Comparison of ENCODE assay signal across 15 cellular contexts in the genomic region with DNA sequence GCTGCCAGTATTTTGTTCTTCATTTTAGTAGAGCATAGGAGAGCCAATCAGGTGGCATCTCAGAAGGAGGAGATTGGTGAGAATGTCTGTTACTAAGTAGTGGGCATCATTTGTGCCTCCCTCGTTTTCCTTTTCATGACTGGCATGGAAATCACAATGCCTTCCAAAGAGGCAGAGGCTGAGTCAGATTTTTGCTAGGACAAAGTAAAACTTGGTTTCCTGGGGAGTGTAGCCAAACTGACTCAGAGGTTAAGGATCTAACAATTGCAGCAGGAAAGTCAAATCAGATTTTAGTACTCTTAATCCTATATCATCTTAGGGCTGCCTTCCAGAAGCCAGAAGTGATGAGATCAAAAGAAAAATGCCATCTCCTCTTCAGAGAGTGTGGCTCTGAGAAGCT.
DNase-seq lines count a peak whose midpoint lies in the region; ATAC-seq, FAIRE-seq and TF ChIP-seq lines count a peak whose summit lies in the region.
"Had no signal": no experiment of that assay in that cellular context is flagged by ENCODE, and none has a peak within 500 bp of the region (broad histone marks: within the 10 kb centered on the region; RNA-seq: fewer than 3 reads in every experiment).

No MANE protein-coding gene starts in this region.

- ATAC-seq in HepG2 (no peak), GM18870 (IDR thresholded peaks at IDR 0.05; ENCODE audit: unreplicated experiment) (no peak)
- ATAC-seq: upper lobe of right lung had no signal

- DNase-seq in AG08396 (ENCODE audit: low spot score) (peak; percentile 52), LoVo (ENCODE audit: low spot score) (peak; percentile 12), choroid plexus epithelial cell (ENCODE audit: low read depth) (peak; percentile 16), medulla oblongata (ENCODE audit: extremely low spot score) (peak; percentile 9), HepG2 (ENCODE audit: low spot score) (no peak), PC-9 (no peak), HuH-7.5 (ENCODE audit: low spot score) (no peak)
- DNase-seq: activated naive CD4-positive, alpha-beta T cell treated with anti-CD3 and anti-CD28 coated beads, Interleukin-2, amount 10 ng/mL, durations not matched to agents 7 days and 5 days; DMS79 treated with DMSO at 0.1 percent for 48 hours; left ventricle myocardium superior; NCI-H1694; SHP77; upper lobe of right lung had no signal

- H4K20me1 ChIP-seq in HepG2 (ENCODE audit: insufficient read depth, low read length) (no peaks in the 10 kb centered on the region), PC-9 (ENCODE audit: insufficient read depth) (no peaks in the 10 kb centered on the region)

- no peaks in the 10 kb centered on the region for H3F3A ChIP-seq in PC-9 (ENCODE audit: insufficient read depth, low read depth)

- no peak for TF ChIP-seq RAD21 in HepG2 (CRISPR knock-in tag; IDR thresholded peaks at IDR 0.05)

- TF ChIP-seq CTCF in choroid plexus epithelial cell (conservative IDR thresholded peaks at IDR 0.05; ENCODE audit: low read depth, low read length) (no peak), HepG2 (CRISPR knock-in tag; IDR thresholded peaks at IDR 0.05) (no peak), PC-9 (conservative IDR thresholded peaks at IDR 0.05) (no peak)

- BruUV-seq in HepG2 (replicated peaks; lab: Mats Ljungman, UMichigan) (no TSS peak), PC-9 (replicated peaks; lab: Mats Ljungman, UMichigan) (no TSS peak)

- no peaks in the 10 kb centered on the region for H3K4me1 ChIP-seq in HepG2 (ENCODE audit: insufficient read depth, low read length)
- H3K4me1 ChIP-seq in PC-9 (replicated peaks; ENCODE audit: insufficient read depth) = no peaks in the 10 kb centered on the region

- no peaks in the 10 kb centered on the region for H3K36me3 ChIP-seq in HepG2 (replicated peaks in 1 of 2; ENCODE audit: control insufficient read depth in 1 of 2, insufficient read depth in 2 of 2, low read length in 2 of 2)
- H3K36me3 ChIP-seq in PC-9 (ENCODE audit: low read depth) = no peaks in the 10 kb centered on the region
- H3K36me3 ChIP-seq: neural progenitor cell, upper lobe of right lung had no signal

- CTCF ChIA-PET in HepG2 (lab: Yijun Ruan, JAX; ENCODE audit: low intra/inter-chr PET ratio, low total read pairs) (no interaction called here), PC-9 (lab: Charles Lee) (no interaction called here)

- FAIRE-seq in HepG2 (lab: Jason Lieb, UNC) = no peak

- peaks cover 0 to 5% of the 10 kb centered on the region in 2 experiments; a peak in 1 of 5 replicates for H3K27me3 ChIP-seq in HepG2 (ENCODE audit: control insufficient read depth in 1 of 2, insufficient read depth in 2 of 2, low read length in 2 of 2)
- H3K27me3 ChIP-seq in PC-9 (ENCODE audit: insufficient read depth, low read depth) = peaks cover 7% of the 10 kb centered on the region; the same call in 1 of the 2 replicates
- H3K27me3 ChIP-seq: neural progenitor cell, upper lobe of right lung had no signal

- H3K9me3 ChIP-seq in HepG2 (ENCODE audit: low read length) (no peaks in the 10 kb centered on the region), PC-9 (ENCODE audit: insufficient read depth, low read depth) (no peaks in the 10 kb centered on the region)
- H3K9me3 ChIP-seq: upper lobe of right lung had no signal

- no peak for TF ChIP-seq POLR2A in HepG2 (IDR thresholded peaks at IDR 0.05; ENCODE audit: insufficient read depth in 1 of 2, low read depth in 2 of 2, low read length in 2 of 2)

- TF ChIP-seq EP300 in HepG2 (IDR thresholded peaks at IDR 0.05; ENCODE audit: low read depth in 2 of 2, low read length in 2 of 2) (no peak), HepG2 (CRISPR knock-in tag; IDR thresholded peaks at IDR 0.05; ENCODE audit: borderline replicate concordance) (no peak)

- H2AFZ ChIP-seq in HepG2 (ENCODE audit: low read length) (no peak overlapping the region), PC-9 (no peak overlapping the region)

- H3K4me2 ChIP-seq in HepG2 (ENCODE audit: low read depth, low read length) = no peak overlapping the region
- H3K4me2 ChIP-seq in PC-9 = no peak overlapping the region
- H3K4me2 ChIP-seq: neural progenitor cell had no signal

- H3K27ac ChIP-seq in HepG2 (ENCODE audit: extremely low read length, insufficient read depth, low read length) (no peak overlapping the region), PC-9 (no peak overlapping the region)
- H3K27ac ChIP-seq: neural progenitor cell, upper lobe of right lung had no signal

- no peak overlapping the region for H3K9ac ChIP-seq in HepG2 (ENCODE audit: insufficient read depth, low read depth, low read length)
- H3K9ac ChIP-seq: neural progenitor cell had no signal

- WGBS in HepG2 (ENCODE audit: low lambda C conversion rate) = 4% methylated on average over 1 of the region's 1 CpG

- H3K9me2 ChIP-seq in PC-9 (ENCODE audit: insufficient read depth) = no peaks in the 10 kb centered on the region

- intact Hi-C loops in HepG2 (cut with micrococcal nuclease; ENCODE audit: unreplicated experiment) = no loop called here
- intact Hi-C loops in PC-9 (cut with micrococcal nuclease; ENCODE audit: unreplicated experiment) = no loop called here

- in situ Hi-C loops in HepG2 (cut with HindIII; ENCODE audit: extremely low pct_ligation_motif_present, low pct_unique_long_range_greater_than_20kb) = no loop called here

- no peak overlapping the region for H3K4me3 ChIP-seq in choroid plexus epithelial cell (ENCODE audit: low read depth, low read length)
- no peak overlapping the region for H3K4me3 ChIP-seq in HepG2 (replicated peaks in 1 of 3; ENCODE audit: insufficient read depth in 1 of 3, low read depth in 2 of 3, low read length in 3 of 3)
- no peak overlapping the region for H3K4me3 ChIP-seq in PC-9
- H3K4me3 ChIP-seq: neural progenitor cell, upper lobe of right lung had no signal

- H3K79me2 ChIP-seq in HepG2 (ENCODE audit: insufficient read depth, low read length) (no peaks in the 10 kb centered on the region), PC-9 (ENCODE audit: low read depth) (no peaks in the 10 kb centered on the region)

- POLR2A ChIA-PET in HepG2 (lab: Yijun Ruan, JAX) = no interaction called here
- POLR2A ChIA-PET in PC-9 (lab: Charles Lee; ENCODE audit: unreplicated experiment) = no interaction called here

TF ChIP-seq in HepG2, 621 proteins besides CTCF, POLR2A, EP300 and RAD21:
- TF ChIP-seq BCL6 (CRISPR knock-in tag; IDR thresholded peaks at IDR 0.05) (no peak), ZKSCAN8 (CRISPR knock-in tag; IDR thresholded peaks at IDR 0.05; ENCODE audit: borderline replicate concordance) (no peak), WIZ (CRISPR knock-in tag; IDR thresholded peaks at IDR 0.05) (no peak), SRF (IDR thresholded peaks at IDR 0.05; ENCODE audit: low read depth, low read length) (no peak)
- TF ChIP-seq, protein P1, sequence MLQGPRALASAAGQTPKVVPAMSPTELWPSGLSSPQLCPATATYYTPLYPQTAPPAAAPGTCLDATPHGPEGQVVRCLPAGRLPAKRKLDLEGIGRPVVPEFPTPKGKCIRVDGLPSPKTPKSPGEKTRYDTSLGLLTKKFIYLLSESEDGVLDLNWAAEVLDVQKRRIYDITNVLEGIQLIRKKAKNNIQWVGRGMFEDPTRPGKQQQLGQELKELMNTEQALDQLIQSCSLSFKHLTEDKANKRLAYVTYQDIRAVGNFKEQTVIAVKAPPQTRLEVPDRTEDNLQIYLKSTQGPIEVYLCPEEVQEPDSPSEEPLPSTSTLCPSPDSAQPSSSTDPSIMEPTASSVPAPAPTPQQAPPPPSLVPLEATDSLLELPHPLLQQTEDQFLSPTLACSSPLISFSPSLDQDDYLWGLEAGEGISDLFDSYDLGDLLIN (CRISPR knock-in tag; IDR thresholded peaks at IDR 0.05; ENCODE audit: borderline replicate concordance) = no peak

Comparison
In these comparisons a context has a peak if more than half of its experiments do, and no peak if none do; other contexts are left out.
1. DNase-seq: peak in AG08396 (single experiment), LoVo (single experiment), choroid plexus epithelial cell (single experiment) and medulla oblongata (single experiment); none in HepG2 (single experiment), PC-9 (0 of 2) and HuH-7.5 (single experiment).